In the genomic region with DNA sequence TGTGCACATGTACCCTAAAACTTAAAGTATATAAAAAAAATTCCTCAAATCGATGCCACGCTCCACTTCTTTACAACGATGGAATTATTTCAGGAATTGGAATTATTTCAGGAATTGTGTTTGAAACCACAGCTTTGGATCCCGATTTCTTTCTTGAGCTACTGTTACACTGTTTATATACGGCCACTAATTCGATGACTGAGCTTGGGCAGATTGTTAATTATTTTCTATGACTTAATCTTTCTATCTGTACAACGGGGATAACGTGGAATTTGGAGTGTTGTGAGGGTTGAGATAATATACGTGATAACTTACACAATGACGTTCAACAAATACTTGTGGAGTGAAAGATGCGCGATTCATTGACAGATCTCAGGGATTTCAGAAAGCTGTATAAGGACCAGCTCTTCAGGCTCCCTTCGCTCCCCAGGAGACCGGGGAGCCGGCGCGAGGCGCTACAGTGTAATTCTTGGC, we compare ENCODE assay signal across 8 cellular contexts.
DNase-seq lines count a peak whose midpoint lies in the region; ATAC-seq and TF ChIP-seq lines count a peak whose summit lies in the region.

No MANE protein-coding gene starts in this region.

- no peaks in the 10 kb centered on the region for H4K20me1 ChIP-seq in GM23248 (ENCODE audit: insufficient read depth)

- in situ Hi-C loops in GM23248 (cut with MboI), result no loop called here

- WGBS in GM23248 (ENCODE audit: low coverage in 1 of 2, low lambda C conversion rate in 2 of 2, missing lambda C conversion rate in 2 of 2), 2 experiments, result 1 to 2% methylated on average over 18 of the region's 18 CpGs

- H3K4me1 ChIP-seq in GM23248 (ENCODE audit: insufficient read depth), result peaks cover 15% of the 10 kb centered on the region
- H3K4me1 ChIP-seq in RWPE2 (ENCODE audit: insufficient read depth, poor library complexity, severe bottlenecking), result peaks cover 8% of the 10 kb centered on the region
- H3K4me1 ChIP-seq in skeletal muscle tissue (ENCODE audit: control insufficient read depth in 3 of 3, insufficient read depth in 3 of 3, low read length in 3 of 3), result peaks cover 3 to 26% (median 13%) of the 10 kb centered on the region in 3 donors

- peak overlapping the region; percentile 83 for H3K9ac ChIP-seq in GM23248
- peak overlapping the region; percentile 68 to 83 (median 78) for H3K9ac ChIP-seq in skeletal muscle tissue (ENCODE audit: low read depth in 1 of 3, low read length in 3 of 3)

- no peaks in the 10 kb centered on the region for H3K9me2 ChIP-seq in GM23248 (ENCODE audit: insufficient read depth)

- H3K4me3 ChIP-seq in GM23248 (peak overlapping the region; percentile 89), RWPE2 (ENCODE audit: severe bottlenecking) (peak overlapping the region; percentile 60), skeletal muscle tissue (ENCODE audit: low read length in 3 of 3) (peak overlapping the region; percentile 66 to 80 (median 75))

- H3K36me3 ChIP-seq in GM23248 (ENCODE audit: low read depth), result no peaks in the 10 kb centered on the region
- peaks cover 8% of the 10 kb centered on the region for H3K36me3 ChIP-seq in RWPE2 (ENCODE audit: low read depth)
- peaks cover 0 to 1% (median 0%) of the 10 kb centered on the region in 3 donors for H3K36me3 ChIP-seq in skeletal muscle tissue (ENCODE audit: control insufficient read depth in 3 of 3, insufficient read depth in 3 of 3, low read length in 3 of 3)

- peak overlapping the region; percentile 86 for H2AFZ ChIP-seq in GM23248

- peak overlapping the region; percentile 63 for H3K27ac ChIP-seq in GM23248
- H3K27ac ChIP-seq in RWPE2 (ENCODE audit: poor library complexity, severe bottlenecking), result no peak overlapping the region
- peak overlapping the region; percentile 81 for H3K27ac ChIP-seq in skeletal muscle tissue (ENCODE audit: low read depth, low read length)

- ATAC-seq in RWPE2 (ENCODE audit: low read depth) (no peak), HG03457 (IDR thresholded peaks at IDR 0.05; ENCODE audit: unreplicated experiment) (no peak), HG03571 (IDR thresholded peaks at IDR 0.05; ENCODE audit: unreplicated experiment) (no peak)

- H3K79me2 ChIP-seq in GM23248 (ENCODE audit: insufficient read depth), result peaks cover 31% of the 10 kb centered on the region

- H3K4me2 ChIP-seq in GM23248 (ENCODE audit: unreplicated experiment), result peak overlapping the region; percentile 82

- no peaks in the 10 kb centered on the region for H3K27me3 ChIP-seq in GM23248 (replicated peaks; ENCODE audit: insufficient read depth)
- H3K27me3 ChIP-seq in RWPE2 (ENCODE audit: insufficient read depth, poor library complexity, severe bottlenecking), result no peaks in the 10 kb centered on the region
- H3K27me3 ChIP-seq in skeletal muscle tissue (ENCODE audit: control insufficient read depth in 3 of 3, insufficient read depth in 3 of 3, low read length in 3 of 3), result no peaks in the 10 kb centered on the region

- TF ChIP-seq CTCF in RWPE2 (IDR thresholded peaks at IDR 0.05; ENCODE audit: poor library complexity, severe bottlenecking), result no peak

- H3K9me3 ChIP-seq in GM23248 (ENCODE audit: low read depth), result no peaks in the 10 kb centered on the region
- H3K9me3 ChIP-seq in RWPE2 (ENCODE audit: severe bottlenecking), result no peaks in the 10 kb centered on the region
- no peaks in the 10 kb centered on the region for H3K9me3 ChIP-seq in skeletal muscle tissue (ENCODE audit: control insufficient read depth in 3 of 3, low read length in 3 of 3)

- peak; percentile 57 for DNase-seq in GM23248
- no peak for DNase-seq in RWPE2 (ENCODE audit: low spot score)
- DNase-seq in fibroblast of peridontal ligament (ENCODE audit: extremely low read depth), result peak; percentile 78
- no peak for DNase-seq in glomerular visceral epithelial cell (ENCODE audit: extremely low spot score)
- DNase-seq in GM19238 (ENCODE audit: insufficient read length, low spot score), result no peak

- peaks cover 2% of the 10 kb centered on the region for H3F3A ChIP-seq in GM23248 (ENCODE audit: insufficient read depth)

Comparison
In these comparisons a context has a peak if more than half of its experiments do, and no peak if none do; other contexts are left out.
1. DNase-seq: peak in GM23248 (single experiment) and fibroblast of peridontal ligament (single experiment); none in RWPE2 (single experiment), glomerular visceral epithelial cell (single experiment) and GM19238 (single experiment).
2. Peak in every context shown above with its lines, with median percentiles within 50 percentile points of each other: H3K4me3 ChIP-seq.